ENCODE assay signal across 2 cellular contexts in genomic region chr20:36574278-36575065, GRCh38.
TF ChIP-seq lines count a peak whose summit lies in the region.

No MANE protein-coding gene starts in this region.

TF ChIP-seq in HCT116, 20 proteins besides CTCF, POLR2A, EP300 and RAD21 (continued from another document):
- TF ChIP-seq MAX (IDR thresholded peaks at IDR 0.05) (peak; percentile 77), EZH2 (IDR thresholded peaks at IDR 0.05) (no peak), JUND (IDR thresholded peaks at IDR 0.05) (no peak), YY1 (IDR thresholded peaks at IDR 0.05; ENCODE audit: extremely low read depth, insufficient replicate concordance, low read depth, low read length) (no peak)

TF ChIP-seq in SK-N-SH, 30 proteins besides CTCF, POLR2A, EP300 and RAD21 (continued from another document):
- peak; percentile 93 for TF ChIP-seq MAX (IDR thresholded peaks at IDR 0.05; ENCODE audit: low read depth)
- TF ChIP-seq NFIC (IDR thresholded peaks at IDR 0.05; ENCODE audit: borderline replicate concordance) = no peak
- TF ChIP-seq ELF1 (IDR thresholded peaks at IDR 0.05) = no peak
- TF ChIP-seq RFX5 (IDR thresholded peaks at IDR 0.05; ENCODE audit: low read length) = no peak
- TF ChIP-seq GATA2 (CRISPR knock-in tag; IDR thresholded peaks at IDR 0.05) = no peak
- peak; percentile 6; the same call in 1 of the 2 replicates for TF ChIP-seq SIN3A (IDR thresholded peaks at IDR 0.05; ENCODE audit: borderline replicate concordance, low read depth, low read length)
- no peak for TF ChIP-seq PBX3 (IDR thresholded peaks at IDR 0.05)
- TF ChIP-seq SMC3 (IDR thresholded peaks at IDR 0.05; ENCODE audit: low read depth, low read length) = no peak
- TF ChIP-seq RXRA (IDR thresholded peaks at IDR 0.05; ENCODE audit: borderline replicate concordance, low read depth) = no peak
- no peak for TF ChIP-seq GABPA (IDR thresholded peaks at IDR 0.05; ENCODE audit: low read depth)
- no peak for TF ChIP-seq IRF3 (IDR thresholded peaks at IDR 0.05; ENCODE audit: low read depth, low read length)
- TF ChIP-seq JUND (IDR thresholded peaks at IDR 0.05) = no peak
- no peak for TF ChIP-seq RCOR1 (IDR thresholded peaks at IDR 0.05; ENCODE audit: low read length)
- TF ChIP-seq TAF1 (IDR thresholded peaks at IDR 0.05; ENCODE audit: borderline replicate concordance, low read depth, low read length) = no peak
TF ChIP-seq in SK-N-SH: peak in this region for 3.
